ENCODE assay signal across 11 cellular contexts in genomic region chr7:56112244-56112643, GRCh38. TPM values are rescaled to one million over a fixed set of nuclear protein-coding genes. Genes with fewer than 3 reads are reported as not detected.
"Had no signal": no experiment of that assay in that cellular context is flagged by ENCODE, and none has a peak within 500 bp of the region (broad histone marks: within the 10 kb centered on the region; RNA-seq: fewer than 3 reads in every experiment).

No MANE protein-coding gene starts in this region.

RNA-seq across cellular contexts. Expression of gene NUPR2, which starts 4.0 kb away (rescaled TPM):
- total RNA-seq: OCI-LY7, PC-3, PC-9, Peyer's patch, Right ventricle myocardium inferior, Right ventricle myocardium superior, RPMI7951, SJCRH30, SJSA1, SK-MEL-5 had no signal
- polyA plus RNA-seq: SK-N-SH had no signal
